24 cellular contexts compared by ENCODE assay signal in the genomic region with DNA sequence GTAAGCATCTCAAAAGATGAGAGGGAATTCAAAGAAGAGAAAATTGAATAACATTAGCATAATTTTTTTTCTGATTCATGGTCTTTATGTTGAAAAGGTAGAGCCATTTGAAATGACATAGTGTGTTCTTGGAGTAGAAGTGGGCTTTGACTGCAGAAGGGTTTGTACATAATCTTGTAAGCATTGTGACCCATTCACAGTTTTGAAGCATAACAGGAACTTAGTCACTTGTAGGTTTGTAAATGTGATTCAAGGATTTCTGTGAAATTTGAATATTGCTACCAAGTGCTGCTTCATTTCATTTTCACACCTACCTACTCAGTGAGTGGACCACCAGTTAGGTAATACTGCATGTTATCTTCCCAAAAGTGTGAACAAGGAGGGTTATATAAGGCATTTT.
"Had no signal": no experiment of that assay in that cellular context is flagged by ENCODE, and none has a peak within 500 bp of the region (broad histone marks: within the 10 kb centered on the region; RNA-seq: fewer than 3 reads in every experiment).

No MANE protein-coding gene starts in this region.

- ATAC-seq: HepG2, Panc1, Right ventricle myocardium inferior, SK-N-SH treated with all-trans-retinoic acid at 6 μM for 48 hours had no signal

- DNase-seq: IMR-90, Karpas-422, KG1, MG63, NCI-H1092, NCI-H1105 treated with DMSO at 0.1 percent for 48 hours, NCI-H1417 treated with DMSO at 0.1 percent for 48 hours, NCI-H146, NCI-H1694 treated with DMSO at 0.1 percent for 48 hours, NCI-H1930, NCI-H2081, NCI-H2107, NCI-H2227 treated with DMSO at 0.1 percent for 48 hours, NCI-H446, NCI-H510A, NCI-H524 treated with DMSO at 0.1 percent for 48 hours, NCI-H69, NCI-H774, SHP77 treated with DMSO at 0.1 percent for 48 hours, SJCRH30 had no signal

- H3K9me3 ChIP-seq: MG63, SJCRH30 had no signal

- FAIRE-seq: HepG2 had no signal

- H3K27ac ChIP-seq: SJCRH30 had no signal

- H3K27me3 ChIP-seq: MG63, SJCRH30 had no signal

- H3K4me1 ChIP-seq: SJCRH30 had no signal

- H3K4me3 ChIP-seq: MG63, SJCRH30 had no signal

- H3K36me3 ChIP-seq: MG63 had no signal
